In genomic region chr16:88781140-88782077, GRCh38 we compare ENCODE assay signal across 9 cellular contexts.
DNase-seq lines count a peak whose midpoint lies in the region; ATAC-seq and TF ChIP-seq lines count a peak whose summit lies in the region.
"Had no signal": no experiment of that assay in that cellular context is flagged by ENCODE, and none has a peak within 500 bp of the region (broad histone marks: within the 10 kb centered on the region; RNA-seq: fewer than 3 reads in every experiment).

No MANE protein-coding gene starts in this region.

- H3K36me3 ChIP-seq in ACC112 (ENCODE audit: insufficient read depth, low read length), result no peaks in the 10 kb centered on the region

- H2AFZ ChIP-seq in ACC112 (ENCODE audit: low read length, unreplicated experiment), result no peak overlapping the region
- H2AFZ ChIP-seq: parathyroid adenoma had no signal

- no peaks in the 10 kb centered on the region for H3K27me3 ChIP-seq in ACC112 (ENCODE audit: insufficient read depth, low read length)

- H3K27ac ChIP-seq in ACC112 (ENCODE audit: low read depth, low read length) (peak overlapping the region; percentile 82; the same call in 1 of the 2 replicates), epithelial cell of prostate (peak overlapping the region; percentile 94)

- DNase-seq in HFF-Myc (ENCODE audit: extremely low read depth, low read depth) (no peak), epithelial cell of prostate (ENCODE audit: low read depth, low spot score) (no peak), NCI-H2107 treated with DMSO at 0.1 percent for 48 hours (lab: John Stamatoyannopoulos, UW; ENCODE audit: unreplicated experiment) (no peak), NCI-H1048 (lab: John Stamatoyannopoulos, UW) (no peak)
- peak; percentile 84 for DNase-seq in activated CD4-positive, alpha-beta T cell treated with anti-CD3 and anti-CD28 coated beads for 48 hours
- peak; percentile 49 for DNase-seq in stimulated activated CD8-positive, alpha-beta memory T cell treated with anti-CD3 and anti-CD28 coated beads, Interleukin-12 subunit alpha, Interleukin-12 subunit beta, amount 100 ng/mL, for 1 hour (ENCODE audit: low read depth)

- no peak for TF ChIP-seq CTCF in HFF-Myc (IDR thresholded peaks at IDR 0.05; ENCODE audit: low read depth, low read length, missing control alignments)

- H3K79me2 ChIP-seq in ACC112 (ENCODE audit: control insufficient read depth, insufficient read depth, low read length, unreplicated experiment), result peaks cover 85% of the 10 kb centered on the region

- no peak overlapping the region for H3K4me3 ChIP-seq in ACC112 (ENCODE audit: low read depth, low read length)
- H3K4me3 ChIP-seq in HFF-Myc (replicated peaks; ENCODE audit: low read depth, low read length), result peak overlapping the region; percentile 79; the same call in 1 of the 2 replicates

- H3K4me1 ChIP-seq in ACC112 (ENCODE audit: control insufficient read depth, insufficient read depth, low read length, unreplicated experiment), result peaks cover 41% of the 10 kb centered on the region
- H3K4me1 ChIP-seq: parathyroid adenoma had no signal

- ATAC-seq in HG02870 (IDR thresholded peaks at IDR 0.05; ENCODE audit: unreplicated experiment), result no peak

Comparison
In these comparisons a context has a peak if more than half of its experiments do, and no peak if none do; other contexts are left out.
1. DNase-seq: peak in activated CD4-positive, alpha-beta T cell treated with anti-CD3 and anti-CD28 coated beads for 48 hours (single experiment) and stimulated activated CD8-positive, alpha-beta memory T cell treated with anti-CD3 and anti-CD28 coated beads, Interleukin-12 subunit alpha, Interleukin-12 subunit beta, amount 100 ng/mL, for 1 hour (single experiment); none in HFF-Myc (single experiment), epithelial cell of prostate (single experiment), NCI-H2107 treated with DMSO at 0.1 percent for 48 hours (single experiment) and NCI-H1048 (single experiment).